Comparison of ENCODE assay signal across 1 cellular context in the genomic region with DNA sequence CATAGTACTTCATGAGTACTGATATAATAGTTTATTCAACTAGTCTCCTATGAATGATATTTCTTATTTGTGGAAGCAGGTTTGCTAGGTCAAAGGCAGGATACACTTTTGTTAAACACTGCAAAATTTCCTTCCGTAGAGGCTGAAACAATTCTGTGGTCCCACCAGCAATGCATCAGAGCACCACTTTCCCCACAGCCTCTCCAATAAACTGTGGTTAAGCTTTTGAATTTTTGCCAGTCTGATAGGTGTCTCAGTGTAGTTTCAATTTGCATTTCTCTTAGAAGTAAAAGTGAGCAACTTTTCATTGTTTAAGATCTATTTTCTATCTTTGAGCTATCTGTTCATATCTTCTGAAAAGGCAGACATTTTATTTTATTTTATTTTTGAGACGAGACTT.
TF ChIP-seq lines count a peak whose summit lies in the region.

No MANE protein-coding gene starts in this region.

TF ChIP-seq in SK-N-SH, 30 proteins besides CTCF, POLR2A, EP300 and RAD21:
- TF ChIP-seq, protein P1, sequence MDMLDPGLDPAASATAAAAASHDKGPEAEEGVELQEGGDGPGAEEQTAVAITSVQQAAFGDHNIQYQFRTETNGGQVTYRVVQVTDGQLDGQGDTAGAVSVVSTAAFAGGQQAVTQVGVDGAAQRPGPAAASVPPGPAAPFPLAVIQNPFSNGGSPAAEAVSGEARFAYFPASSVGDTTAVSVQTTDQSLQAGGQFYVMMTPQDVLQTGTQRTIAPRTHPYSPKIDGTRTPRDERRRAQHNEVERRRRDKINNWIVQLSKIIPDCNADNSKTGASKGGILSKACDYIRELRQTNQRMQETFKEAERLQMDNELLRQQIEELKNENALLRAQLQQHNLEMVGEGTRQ (IDR thresholded peaks at IDR 0.05; ENCODE audit: borderline replicate concordance, low read depth, low read length), result no peak
